In genomic region chr3:141279074-141279945, GRCh38 we compare ENCODE assay signal across 8 cellular contexts. TPM values are rescaled to one million over a fixed set of nuclear protein-coding genes. Genes with fewer than 3 reads are reported as not detected.
DNase-seq lines count a peak whose midpoint lies in the region; ATAC-seq and TF ChIP-seq lines count a peak whose summit lies in the region.

No MANE protein-coding gene starts in this region.

- no peak overlapping the region for H3K4me2 ChIP-seq in mesenchymal stem cell (ENCODE audit: low read length, poor library complexity, severe bottlenecking)

- peak overlapping the region; percentile 26 for H3K27ac Mint-ChIP-seq in activated CD8-positive, alpha-beta memory T cell treated with anti-CD3 and anti-CD28 coated beads, Interleukin-2, amount 10 ng/mL, durations not matched to agents 7 days and 5 days
- H3K27ac Mint-ChIP-seq in HFFc6: peak overlapping the region; percentile 3; the same call in 1 of the 2 replicates

- WGBS in mesenchymal stem cell: 67% methylated on average over 13 of the region's 15 CpGs

- peak; percentile 83 for TF ChIP-seq CTCF in HFFc6 (IDR thresholded peaks at IDR 0.05)

- H3K4me3 ChIP-seq in mesenchymal stem cell (ENCODE audit: insufficient read depth in 1 of 2, low read depth in 1 of 2, low read length in 2 of 2): no peak overlapping the region

- H2BK5ac ChIP-seq in mesenchymal stem cell (ENCODE audit: low read depth, low read length, poor library complexity, severe bottlenecking): peak overlapping the region; percentile 85

- H3K9me3 ChIP-seq in mesenchymal stem cell (ENCODE audit: control insufficient read depth, low read length): no peaks in the 10 kb centered on the region

- H3K27ac ChIP-seq in mesenchymal stem cell (ENCODE audit: low read length, poor library complexity, severe bottlenecking): peak overlapping the region; percentile 94

- DNase-seq in activated CD8-positive, alpha-beta memory T cell treated with anti-CD3 and anti-CD28 coated beads, Interleukin-2, amount 10 ng/mL, durations not matched to agents 7 days and 5 days: no peak
- DNase-seq in activated CD8-positive, alpha-beta memory T cell treated with anti-CD3 and anti-CD28 coated beads for 24 hours: no peak
- DNase-seq in HFFc6 (no peak), NCI-H69 (lab: John Stamatoyannopoulos, UW) (peak; percentile 34), cerebellum (ENCODE audit: low spot score) (peak; percentile 52), mesenchymal stem cell (peak; percentile 27)

- H3K4me1 ChIP-seq in mesenchymal stem cell (ENCODE audit: control insufficient read depth, insufficient read depth, low read depth, low read length): peaks cover 28% of the 10 kb centered on the region

- no peak overlapping the region for H2BK15ac ChIP-seq in mesenchymal stem cell (ENCODE audit: low read depth, poor library complexity, severe bottlenecking)

- no peak overlapping the region for H2AFZ ChIP-seq in mesenchymal stem cell (ENCODE audit: low read depth, low read length)

- no peaks in the 10 kb centered on the region for H3K27me3 Mint-ChIP-seq in activated CD8-positive, alpha-beta memory T cell treated with anti-CD3 and anti-CD28 coated beads, Interleukin-2, amount 10 ng/mL, durations not matched to agents 7 days and 5 days
- peaks cover 9% of the 10 kb centered on the region; the same call in 1 of the 2 replicates for H3K27me3 Mint-ChIP-seq in HFFc6 (ENCODE audit: insufficient read depth)

- no peak overlapping the region for H3K23ac ChIP-seq in mesenchymal stem cell (ENCODE audit: low read length in 2 of 2)

- H3K36me3 ChIP-seq in mesenchymal stem cell (ENCODE audit: control insufficient read depth in 1 of 2, insufficient read depth in 2 of 2, low read depth in 1 of 2, low read length in 2 of 2): peaks cover 7 to 13% of the 10 kb centered on the region in 2 experiments

- peak overlapping the region in 1 of 2 experiments; percentile 38 for H2BK12ac ChIP-seq in mesenchymal stem cell (ENCODE audit: low read length in 2 of 2)

- H3K36me3 Mint-ChIP-seq in activated CD8-positive, alpha-beta memory T cell treated with anti-CD3 and anti-CD28 coated beads, Interleukin-2, amount 10 ng/mL, durations not matched to agents 7 days and 5 days: peaks cover 2% of the 10 kb centered on the region
- no peaks in the 10 kb centered on the region for H3K36me3 Mint-ChIP-seq in HFFc6 (ENCODE audit: low read depth)

- H2BK120ac ChIP-seq in mesenchymal stem cell (ENCODE audit: low read depth, low read length): no peak overlapping the region

- no peaks in the 10 kb centered on the region for H3K27me3 ChIP-seq in mesenchymal stem cell (ENCODE audit: control insufficient read depth in 1 of 2, insufficient read depth in 1 of 2, low read length in 2 of 2)

- no peak overlapping the region for H4K8ac ChIP-seq in mesenchymal stem cell (ENCODE audit: low read length)

- H3K18ac ChIP-seq in mesenchymal stem cell (ENCODE audit: low read depth in 1 of 2, low read length in 2 of 2): peak overlapping the region in 1 of 2 experiments; percentile 41

- H3K4me1 Mint-ChIP-seq in activated CD8-positive, alpha-beta memory T cell treated with anti-CD3 and anti-CD28 coated beads, Interleukin-2, amount 10 ng/mL, durations not matched to agents 7 days and 5 days: peaks cover 27% of the 10 kb centered on the region
- H3K4me1 Mint-ChIP-seq in HFFc6 (ENCODE audit: low read depth): peaks cover 64% of the 10 kb centered on the region

- CTCF ChIA-PET in activated CD8-positive, alpha-beta memory T cell treated with anti-CD3 and anti-CD28 coated beads, Interleukin-2, amount 10 ng/mL, durations not matched to agents 7 days and 5 days (lab: Charles Lee): interaction anchor here (0.7 to 2.6 kb wide), 9 partner anchors 9 to 64 kb away, joined by 3 to 43 read pairs (median 4); partner anchors contain the start of gene PXYLP1

- ATAC-seq in activated CD8-positive, alpha-beta memory T cell treated with anti-CD3 and anti-CD28 coated beads, Interleukin-2, amount 10 ng/mL, durations not matched to agents 7 days and 5 days: peak; percentile 59
- ATAC-seq in GM18858 (IDR thresholded peaks at IDR 0.05; ENCODE audit: unreplicated experiment) (no peak), HG02623 (IDR thresholded peaks at IDR 0.05; ENCODE audit: unreplicated experiment) (no peak)

- H3K79me1 ChIP-seq in mesenchymal stem cell (replicated peaks; ENCODE audit: low read length, poor library complexity, severe bottlenecking): no peaks in the 10 kb centered on the region

- H3K14ac ChIP-seq in mesenchymal stem cell (ENCODE audit: low read length in 2 of 2): no peak overlapping the region

- no peaks in the 10 kb centered on the region for H3K9me3 Mint-ChIP-seq in activated CD8-positive, alpha-beta memory T cell treated with anti-CD3 and anti-CD28 coated beads, Interleukin-2, amount 10 ng/mL, durations not matched to agents 7 days and 5 days (ENCODE audit: low read depth)
- no peaks in the 10 kb centered on the region for H3K9me3 Mint-ChIP-seq in HFFc6

- H2AK5ac ChIP-seq in mesenchymal stem cell (ENCODE audit: low read length, severe bottlenecking): peak overlapping the region; percentile 96

- no peak overlapping the region for H3K4ac ChIP-seq in mesenchymal stem cell (ENCODE audit: low read depth in 1 of 2, low read length in 2 of 2)

- H3K4me3 Mint-ChIP-seq in activated CD8-positive, alpha-beta memory T cell treated with anti-CD3 and anti-CD28 coated beads, Interleukin-2, amount 10 ng/mL, durations not matched to agents 7 days and 5 days: no peak overlapping the region
- H3K4me3 Mint-ChIP-seq in HFFc6: no peak overlapping the region

- H4K91ac ChIP-seq in mesenchymal stem cell (ENCODE audit: low read length): no peak overlapping the region

- H3K9ac ChIP-seq in mesenchymal stem cell (ENCODE audit: low read length): no peak overlapping the region

RNA-seq across cellular contexts. Expression of gene PXYLP1, which starts 47.7 kb away (rescaled TPM):
- 10 to 100 TPM; 10.3 to 18.4 TPM for total RNA-seq in activated CD8-positive, alpha-beta memory T cell treated with anti-CD3 and anti-CD28 coated beads, Interleukin-2, amount 10 ng/mL, durations not matched to agents 7 days and 5 days
- total RNA-seq in HFFc6 (2021; fragmentation: NEBNext Ultra II Directional; extraction: Animal tissue kit (Norgen Biotek cat#: 25700)): 1 to 10 TPM; 4.5 to 5.4 (median 4.6) TPM
- 47.0 TPM for total RNA-seq in cerebellum
- 4.6 TPM for polyA plus RNA-seq in mesenchymal stem cell (2013, experiment 1 of 2)
- polyA plus RNA-seq in mesenchymal stem cell (2013, experiment 2 of 2): 4.5 TPM

Comparison
In these comparisons a context has a peak if more than half of its experiments do, and no peak if none do; other contexts are left out.
1. DNase-seq: peak in NCI-H69 (single experiment), cerebellum (single experiment) and mesenchymal stem cell (single experiment); none in activated CD8-positive, alpha-beta memory T cell treated with anti-CD3 and anti-CD28 coated beads, Interleukin-2, amount 10 ng/mL, durations not matched to agents 7 days and 5 days (single experiment), activated CD8-positive, alpha-beta memory T cell treated with anti-CD3 and anti-CD28 coated beads for 24 hours (single experiment) and HFFc6 (single experiment).